In the genomic region with DNA sequence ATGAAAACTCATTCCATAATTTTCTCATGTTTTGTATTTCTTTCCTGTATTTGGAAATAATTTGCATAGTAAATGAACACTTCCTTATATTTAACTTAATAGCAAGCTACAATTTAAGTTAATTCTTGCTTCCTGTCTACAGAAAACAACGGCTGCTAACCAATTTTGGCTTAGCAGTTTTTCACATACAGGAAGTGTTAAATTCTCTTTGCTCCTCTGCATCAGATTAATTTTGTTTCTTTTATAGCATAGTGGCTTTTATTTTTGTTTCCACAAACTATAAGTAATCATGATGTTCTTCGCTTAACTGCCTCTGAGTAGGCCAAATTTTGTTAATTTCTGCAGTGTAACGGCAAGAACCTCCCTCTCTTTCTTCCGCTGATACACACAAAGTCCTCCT, we compare ENCODE assay signal across 20 cellular contexts.
"Had no signal": no experiment of that assay in that cellular context is flagged by ENCODE, and none has a peak within 500 bp of the region (broad histone marks: within the 10 kb centered on the region; RNA-seq: fewer than 3 reads in every experiment).

No MANE protein-coding gene starts in this region.

- H3K4me2 ChIP-seq: KMS-11 had no signal

- H3K27ac ChIP-seq: KMS-11, RWPE1 had no signal

- H3K27ac Mint-ChIP-seq: IgD-negative memory B cell had no signal

- H3K4me1 Mint-ChIP-seq: IgD-negative memory B cell had no signal

- ATAC-seq: K562, SK-N-SH treated with all-trans-retinoic acid at 6 μM for 48 hours had no signal

- H3K9ac ChIP-seq: KMS-11 had no signal

- H3K4me3 ChIP-seq: K562 had no signal

- H3K4me3 Mint-ChIP-seq: IgD-negative memory B cell had no signal

- DNase-seq: NCI-H1092, NCI-H1105 treated with DMSO at 0.1 percent for 48 hours, NCI-H1417 treated with DMSO at 0.1 percent for 48 hours, NCI-H146, NCI-H1694 treated with DMSO at 0.1 percent for 48 hours, NCI-H1930, NCI-H2081, NCI-H2107, NCI-H2227 treated with DMSO at 0.1 percent for 48 hours, NCI-H510A, NCI-H524 treated with DMSO at 0.1 percent for 48 hours, NCI-H69, NCI-H774, SHP77, T-helper 1 cell had no signal

- H3K27me3 Mint-ChIP-seq: IgD-negative memory B cell had no signal
